ENCODE assay signal across 34 cellular contexts in genomic region chr12:94340568-94340967, GRCh38.
"Had no signal": no experiment of that assay in that cellular context is flagged by ENCODE, and none has a peak within 500 bp of the region (broad histone marks: within the 10 kb centered on the region; RNA-seq: fewer than 3 reads in every experiment).

No MANE protein-coding gene starts in this region.

- DNase-seq: activated B cell treated with CpG ODN at 0.5 μM for 24 hours; activated CD4-positive, alpha-beta memory T cell treated with anti-CD3 and anti-CD28 coated beads for 36 hours; activated CD4-positive, alpha-beta T cell treated with anti-CD3 and anti-CD28 coated beads for 4 hours; activated CD4-positive, alpha-beta T cell treated with anti-CD3 and anti-CD28 coated beads, Interleukin-2, amount 10 ng/mL, durations not matched to agents 24 days and 14 days; activated CD4-positive, alpha-beta T cell treated with anti-CD3 and anti-CD28 coated beads, Interleukin-2, amount 50 U/mL, for 1 hour; activated CD4-positive, alpha-beta T cell treated with anti-CD3 and anti-CD28 coated beads, Interleukin-2, amount 50 U/mL, for 4 hours; activated CD4-positive, CD25-positive, alpha-beta regulatory T cell treated with anti-CD3 and anti-CD28 coated beads, Interleukin-2, amount 50 U/mL, for 72 hours; activated CD8-positive, alpha-beta memory T cell treated with anti-CD3 and anti-CD28 coated beads for 24 hours; activated CD8-positive, alpha-beta memory T cell treated with anti-CD3 and anti-CD28 coated beads, Interleukin-2, amount 10 ng/mL, durations not matched to agents 7 days and 5 days; activated CD8-positive, alpha-beta memory T cell treated with anti-CD3 and anti-CD28 coated beads, Interleukin-2, amount 50 U/mL, for 48 hours; activated CD8-positive, alpha-beta T cell treated with anti-CD3 and anti-CD28 coated beads, Interleukin-2, amount 10 ng/mL, durations not matched to agents 7 days and 5 days; activated effector memory CD4-positive, alpha-beta T cell treated with Interleukin-2 at 50 U/mL for 16 hours; activated gamma-delta T cell; activated naive CD4-positive, alpha-beta T cell treated with anti-CD3 and anti-CD28 coated beads, Interleukin-2, amount 10 ng/mL, durations not matched to agents 7 days and 5 days; activated naive CD4-positive, alpha-beta T cell treated with Interleukin-2 at 50 U/mL for 16 hours; activated naive CD8-positive, alpha-beta T cell treated with anti-CD3 and anti-CD28 coated beads, Interleukin-2, amount 10 ng/mL, durations not matched to agents 7 days and 5 days; activated naive CD8-positive, alpha-beta T cell treated with anti-CD3 and anti-CD28 coated beads, Interleukin-2, amount 50 U/mL, for 24 hours; activated T-cell treated with anti-CD3 and anti-CD28 coated beads, Interleukin-2, amount 50 U/mL, for 24 hours; activated T-cell treated with anti-CD3 and anti-CD28 coated beads, Interleukin-2, amount 50 U/mL, for 48 hours; amygdala; anterior cingulate cortex; central memory CD4-positive, alpha-beta T cell; T-helper 1 cell; T-helper 2 cell; T-helper 9 cell had no signal

- FAIRE-seq: TTC549 had no signal

- H3K4me1 ChIP-seq: ascending aorta had no signal

- H3K27me3 ChIP-seq: ascending aorta had no signal

- H3K27ac Mint-ChIP-seq: activated B cell treated with CpG ODN at 0.5 μM for 24 hours; activated CD4-positive, alpha-beta memory T cell treated with anti-CD3 and anti-CD28 coated beads for 36 hours; activated CD4-positive, alpha-beta T cell treated with anti-CD3 and anti-CD28 coated beads, Interleukin-2, amount 10 ng/mL, durations not matched to agents 24 days and 14 days; activated CD8-positive, alpha-beta memory T cell treated with anti-CD3 and anti-CD28 coated beads, Interleukin-2, amount 10 ng/mL, durations not matched to agents 7 days and 5 days; activated CD8-positive, alpha-beta T cell treated with anti-CD3 and anti-CD28 coated beads, Interleukin-2, amount 10 ng/mL, durations not matched to agents 7 days and 5 days; activated naive CD4-positive, alpha-beta T cell treated with anti-CD3 and anti-CD28 coated beads, Interleukin-2, amount 10 ng/mL, durations not matched to agents 7 days and 5 days; activated naive CD4-positive, alpha-beta T cell treated with anti-CD3 and anti-CD28 coated beads, Interleukin-2, amount 50 U/mL, for 24 hours; activated naive CD8-positive, alpha-beta T cell; activated naive CD8-positive, alpha-beta T cell treated with anti-CD3 and anti-CD28 coated beads, Interleukin-2, amount 50 U/mL, for 24 hours; activated T-cell treated with anti-CD3 and anti-CD28 coated beads, Interleukin-2, amount 50 U/mL, for 24 hours; activated T-helper 2 cell treated with anti-CD3 and anti-CD28 coated beads, Interferon-gamma antibody, Interleukin-2, Interleukin-4, amounts not matched to agents 10 μg/mL and 5 μg/mL and 100 μg/mL, durations not matched to agents 14 hours and 24 hours and 36 hours; brain; T-helper 1 cell treated with Interleukin-12 subunit alpha and Interleukin-12 subunit beta and Interleukin-4 antibody, amounts not matched to agents 30 μg/mL and 1 μg/mL, for 36 hours; T-helper 2 cell treated with Interferon-gamma antibody and Interleukin-4, amounts not matched to agents 5 μg/mL and 100 μg/mL, for 36 hours had no signal

- H3K4me3 Mint-ChIP-seq: activated B cell treated with CpG ODN at 0.5 μM for 24 hours; activated CD4-positive, alpha-beta memory T cell treated with anti-CD3 and anti-CD28 coated beads for 36 hours; activated CD4-positive, alpha-beta T cell treated with anti-CD3 and anti-CD28 coated beads, Interleukin-2, amount 10 ng/mL, durations not matched to agents 24 days and 14 days; activated CD8-positive, alpha-beta memory T cell treated with anti-CD3 and anti-CD28 coated beads, Interleukin-2, amount 10 ng/mL, durations not matched to agents 7 days and 5 days; activated CD8-positive, alpha-beta T cell treated with anti-CD3 and anti-CD28 coated beads, Interleukin-2, amount 10 ng/mL, durations not matched to agents 7 days and 5 days; activated naive CD4-positive, alpha-beta T cell treated with anti-CD3 and anti-CD28 coated beads, Interleukin-2, amount 10 ng/mL, durations not matched to agents 7 days and 5 days; activated naive CD4-positive, alpha-beta T cell treated with anti-CD3 and anti-CD28 coated beads, Interleukin-2, amount 50 U/mL, for 24 hours; activated naive CD8-positive, alpha-beta T cell; activated naive CD8-positive, alpha-beta T cell treated with anti-CD3 and anti-CD28 coated beads, Interleukin-2, amount 10 ng/mL, durations not matched to agents 7 days and 5 days; activated naive CD8-positive, alpha-beta T cell treated with anti-CD3 and anti-CD28 coated beads, Interleukin-2, amount 50 U/mL, for 24 hours; activated T-cell treated with anti-CD3 and anti-CD28 coated beads, Interleukin-2, amount 50 U/mL, for 24 hours; brain; T-helper 1 cell treated with Interleukin-12 subunit alpha and Interleukin-12 subunit beta and Interleukin-4 antibody, amounts not matched to agents 30 μg/mL and 1 μg/mL, for 36 hours; T-helper 2 cell treated with Interferon-gamma antibody and Interleukin-4, amounts not matched to agents 5 μg/mL and 100 μg/mL, for 36 hours had no signal

- H3K27me3 Mint-ChIP-seq: activated B cell treated with CpG ODN at 0.5 μM for 24 hours; activated CD4-positive, alpha-beta memory T cell treated with anti-CD3 and anti-CD28 coated beads for 36 hours; activated CD4-positive, alpha-beta T cell treated with anti-CD3 and anti-CD28 coated beads, Interleukin-2, amount 10 ng/mL, durations not matched to agents 24 days and 14 days; activated CD8-positive, alpha-beta memory T cell treated with anti-CD3 and anti-CD28 coated beads, Interleukin-2, amount 10 ng/mL, durations not matched to agents 7 days and 5 days; activated naive CD4-positive, alpha-beta T cell treated with anti-CD3 and anti-CD28 coated beads, Interleukin-2, amount 10 ng/mL, durations not matched to agents 7 days and 5 days; activated naive CD4-positive, alpha-beta T cell treated with anti-CD3 and anti-CD28 coated beads, Interleukin-2, amount 50 U/mL, for 24 hours; activated naive CD8-positive, alpha-beta T cell; activated naive CD8-positive, alpha-beta T cell treated with anti-CD3 and anti-CD28 coated beads, Interleukin-2, amount 10 ng/mL, durations not matched to agents 7 days and 5 days; activated naive CD8-positive, alpha-beta T cell treated with anti-CD3 and anti-CD28 coated beads, Interleukin-2, amount 50 U/mL, for 24 hours; activated T-cell treated with anti-CD3 and anti-CD28 coated beads, Interleukin-2, amount 50 U/mL, for 24 hours; brain had no signal

- H3K27ac ChIP-seq: ascending aorta, VCaP had no signal

- H3K4me3 ChIP-seq: ascending aorta had no signal

- H3K9me3 Mint-ChIP-seq: activated naive CD4-positive, alpha-beta T cell treated with anti-CD3 and anti-CD28 coated beads, Interleukin-2, amount 50 U/mL, for 24 hours; activated naive CD8-positive, alpha-beta T cell treated with anti-CD3 and anti-CD28 coated beads, Interleukin-2, amount 50 U/mL, for 24 hours; activated T-cell treated with anti-CD3 and anti-CD28 coated beads, Interleukin-2, amount 50 U/mL, for 24 hours had no signal

- ATAC-seq: activated CD8-positive, alpha-beta memory T cell treated with anti-CD3 and anti-CD28 coated beads, Interleukin-2, amount 10 ng/mL, durations not matched to agents 7 days and 5 days; activated CD8-positive, alpha-beta T cell treated with anti-CD3 and anti-CD28 coated beads, Interleukin-2, amount 10 ng/mL, durations not matched to agents 7 days and 5 days; activated naive CD8-positive, alpha-beta T cell treated with anti-CD3 and anti-CD28 coated beads, Interleukin-2, amount 50 U/mL, for 24 hours had no signal

- H3K4me1 Mint-ChIP-seq: activated CD4-positive, alpha-beta T cell treated with anti-CD3 and anti-CD28 coated beads, Interleukin-2, amount 10 ng/mL, durations not matched to agents 24 days and 14 days; activated CD8-positive, alpha-beta memory T cell treated with anti-CD3 and anti-CD28 coated beads, Interleukin-2, amount 10 ng/mL, durations not matched to agents 7 days and 5 days; activated naive CD4-positive, alpha-beta T cell treated with anti-CD3 and anti-CD28 coated beads, Interleukin-2, amount 10 ng/mL, durations not matched to agents 7 days and 5 days; activated naive CD8-positive, alpha-beta T cell treated with anti-CD3 and anti-CD28 coated beads, Interleukin-2, amount 10 ng/mL, durations not matched to agents 7 days and 5 days; activated naive CD8-positive, alpha-beta T cell treated with anti-CD3 and anti-CD28 coated beads, Interleukin-2, amount 50 U/mL, for 24 hours had no signal

- H3K9me3 ChIP-seq: ascending aorta had no signal
